8 cellular contexts compared by ENCODE assay signal in genomic region chr19:45506991-45507863, GRCh38. TPM values are rescaled to one million over a fixed set of nuclear protein-coding genes. Genes with fewer than 3 reads are reported as not detected.
A peak's percentile ranks its signal among the peaks of the same experiment; 100 is the strongest.
DNase-seq lines count a peak whose midpoint lies in the region; ATAC-seq and TF ChIP-seq lines count a peak whose summit lies in the region.

Gene VASP, plus strand, starts transcription at chr19:45507479. Its CDS starts 293 bp downstream, at chr19:45507772.

- DNase-seq in D341Med (ENCODE audit: low spot score) = peak; percentile 85
- peak in 75 of 76 experiments; percentile 44 to 96 (median 87) for DNase-seq in HUDEP-2 (lab: John Stamatoyannopoulos, UW; ENCODE audit: unreplicated experiment in 76 of 76)
- peak; percentile 91 for DNase-seq in activated T-cell treated with anti-CD3 and anti-CD28 coated beads, Interleukin-2, amount 50 U/mL, for 1 hour
- peak; percentile 89 for DNase-seq in myocyte (ENCODE audit: low read depth)
- peak; percentile 87 to 90 for DNase-seq in stimulated activated CD8-positive, alpha-beta memory T cell treated with anti-CD3 and anti-CD28 coated beads, Interleukin-7, amount 100 ng/mL, for 4 hours (ENCODE audit: low read depth in 2 of 2)

- peak; percentile 41 for ATAC-seq in GM21381 (IDR thresholded peaks at IDR 0.05; ENCODE audit: unreplicated experiment)
- ATAC-seq in esophagus mucosa = peak; percentile 75

TF ChIP-seq in PFSK-1, 5 proteins besides CTCF, POLR2A, EP300 and RAD21:
- 0 out of 2 replicates have a peak, but pooled peaks have one; percentile 79 for TF ChIP-seq SIN3A (IDR thresholded peaks at IDR 0.05; ENCODE audit: borderline replicate concordance, insufficient read depth, low read length)
- no peak for TF ChIP-seq FOXP2 (optimal IDR thresholded peaks at IDR 0.05; ENCODE audit: borderline replicate concordance, extremely low read depth, extremely low read length, insufficient read depth)
- TF ChIP-seq TAF1 (IDR thresholded peaks at IDR 0.05; ENCODE audit: borderline replicate concordance, insufficient read depth, low read length) = peak; percentile 92; the same call in 1 of the 2 replicates
- peak in 1 of 2 experiments; percentile 44; a peak in 1 of 4 replicates for TF ChIP-seq REST (IDR thresholded peaks at IDR 0.05; ENCODE audit: insufficient read depth in 1 of 2, low read depth in 2 of 2, low read length in 2 of 2)
- TF ChIP-seq POLR2AphosphoS5 (IDR thresholded peaks at IDR 0.05; ENCODE audit: low read depth, low read length) = peak; percentile 83

RNA-seq across cellular contexts. Expression of gene VASP, which starts in this region (rescaled TPM):
- 73.2 TPM for polyA plus RNA-seq in PFSK-1 (2012; ENCODE audit: insufficient read length, low read depth)
- 48.8 TPM for total RNA-seq in esophagus mucosa
- 54.9 and 75.2 TPM in 2 replicates for total RNA-seq in myocyte
- 49.3 TPM for polyA plus RNA-seq in myocyte (2012)

Comparison
In these comparisons a context has a peak if more than half of its experiments do, and no peak if none do; other contexts are left out.
1. Peak in every context shown above with its lines: DNase-seq and ATAC-seq.